Comparison of ENCODE assay signal across 8 cellular contexts in genomic region chr6:165987483-165988305, GRCh38.
A peak's percentile ranks its signal among the peaks of the same experiment; 100 is the strongest.
DNase-seq lines count a peak whose midpoint lies in the region; ATAC-seq and TF ChIP-seq lines count a peak whose summit lies in the region.

No MANE protein-coding gene starts in this region.

- H3K4me1 Mint-ChIP-seq in CD4-positive, alpha-beta memory T cell, result peaks cover 11 to 13% (median 13%) of the 10 kb centered on the region in 4 donors

- H3K36me3 Mint-ChIP-seq in CD4-positive, alpha-beta memory T cell, result no peaks in the 10 kb centered on the region

- POLR2A ChIA-PET in CD4-positive, alpha-beta memory T cell (lab: Charles Lee; ENCODE audit: partially characterized antibody), result no interaction called here

- WGBS in adrenal gland, 4 donors, result 0 to 2% (median 1%) methylated on average over 35 to 51 of the region's 51 CpGs

- peak overlapping the region in 1 of 8 donors; percentile 59 for H3K4me3 Mint-ChIP-seq in CD4-positive, alpha-beta memory T cell

- no peaks in the 10 kb centered on the region for H3K36me3 ChIP-seq in H7 (replicated peaks; ENCODE audit: control insufficient read depth, insufficient read depth, low read length)
- no peaks in the 10 kb centered on the region for H3K36me3 ChIP-seq in adrenal gland (replicated peaks in 1 of 2)
- no peaks in the 10 kb centered on the region for H3K36me3 ChIP-seq in CD4-positive, alpha-beta memory T cell (ENCODE audit: insufficient read depth, low read length)

- H3K4me3 ChIP-seq in H7 (ENCODE audit: insufficient read depth, low read depth, low read length), result peak overlapping the region; percentile 30
- H3K4me3 ChIP-seq in adrenal gland, result peak overlapping the region; percentile 15 to 70 (median 60)
- no peak overlapping the region for H3K4me3 ChIP-seq in CD4-positive, alpha-beta memory T cell (ENCODE audit: low read length in 2 of 2)

- TF ChIP-seq CTCF in adrenal gland (IDR thresholded peaks at IDR 0.05), result no peak

- no peak overlapping the region for H3K27ac Mint-ChIP-seq in CD4-positive, alpha-beta memory T cell

- peaks cover 0 to 7% of the 10 kb centered on the region in 2 donors for H3K4me1 ChIP-seq in adrenal gland (replicated peaks in 1 of 2)
- no peaks in the 10 kb centered on the region for H3K4me1 ChIP-seq in CD4-positive, alpha-beta memory T cell (ENCODE audit: insufficient read depth, low read length)

- H3K27me3 Mint-ChIP-seq in CD4-positive, alpha-beta memory T cell, result peaks cover 32 to 33% of the 10 kb centered on the region in 2 donors

- H3K27me3 ChIP-seq in H7 (ENCODE audit: control insufficient read depth, insufficient read depth, low read length) (peaks cover 86% of the 10 kb centered on the region), adrenal gland (no peaks in the 10 kb centered on the region)
- H3K27me3 ChIP-seq in CD4-positive, alpha-beta memory T cell (ENCODE audit: insufficient read depth, low read length), result no peaks in the 10 kb centered on the region

- peak; percentile 55 for TF ChIP-seq POLR2A in adrenal gland (IDR thresholded peaks at IDR 0.05)

- H3K9me3 Mint-ChIP-seq in CD4-positive, alpha-beta memory T cell, result peaks cover 0 to 3% (median 0%) of the 10 kb centered on the region in 8 donors

- DNase-seq in H7, result peak; percentile 85
- DNase-seq in adrenal gland, result peak; percentile 85 to 97 (median 93)
- DNase-seq in hepatic stellate cell (ENCODE audit: low spot score), result peak; percentile 90
- peak; percentile 73 for DNase-seq in sciatic nerve (ENCODE audit: low spot score)
- DNase-seq in activated CD4-positive, CD25-positive, alpha-beta regulatory T cell (lab: John Stamatoyannopoulos, UW), result no peak
- DNase-seq in activated T-cell treated with anti-CD3 and anti-CD28 coated beads, Interleukin-2, amount 50 U/mL, for 1 hour, result no peak
- no peak for DNase-seq in CD4-positive, alpha-beta memory T cell

- CTCF ChIA-PET in CD4-positive, alpha-beta memory T cell (lab: Charles Lee; ENCODE audit: partially characterized antibody), result no interaction called here

- peak; percentile 85 for ATAC-seq in sciatic nerve
- ATAC-seq in GM19395 (IDR thresholded peaks at IDR 0.05; ENCODE audit: unreplicated experiment), result no peak

- no peaks in the 10 kb centered on the region for H3K9me3 ChIP-seq in adrenal gland (replicated peaks in 1 of 3)
- H3K9me3 ChIP-seq in CD4-positive, alpha-beta memory T cell (ENCODE audit: control insufficient read depth in 1 of 2, low read length in 2 of 2), result no peaks in the 10 kb centered on the region

- intact Hi-C loops in adrenal gland (cut with DNase I) (no loop called here), sciatic nerve (cut with DNase I) (no loop called here)
- intact Hi-C loops in CD4-positive, alpha-beta memory T cell (cut with micrococcal nuclease), result no loop called here

- H3K27ac ChIP-seq in adrenal gland, result peak overlapping the region in 3 of 5 donors; percentile 32 to 79 (median 75)
- no peak overlapping the region for H3K27ac ChIP-seq in CD4-positive, alpha-beta memory T cell (ENCODE audit: low read depth, low read length)

Comparison
In these comparisons a context has a peak if more than half of its experiments do, and no peak if none do; other contexts are left out.
1. DNase-seq: peak in H7 (single experiment), adrenal gland (7 of 7), hepatic stellate cell (single experiment) and sciatic nerve (single experiment); none in activated CD4-positive, CD25-positive, alpha-beta regulatory T cell (0 of 4), activated T-cell treated with anti-CD3 and anti-CD28 coated beads, Interleukin-2, amount 50 U/mL, for 1 hour (single experiment) and CD4-positive, alpha-beta memory T cell (0 of 5).
2. H3K4me3 ChIP-seq: peak in H7 (single experiment) and adrenal gland (4 of 4); none in CD4-positive, alpha-beta memory T cell (0 of 2).